ENCODE assay signal across 8 cellular contexts in the genomic region with DNA sequence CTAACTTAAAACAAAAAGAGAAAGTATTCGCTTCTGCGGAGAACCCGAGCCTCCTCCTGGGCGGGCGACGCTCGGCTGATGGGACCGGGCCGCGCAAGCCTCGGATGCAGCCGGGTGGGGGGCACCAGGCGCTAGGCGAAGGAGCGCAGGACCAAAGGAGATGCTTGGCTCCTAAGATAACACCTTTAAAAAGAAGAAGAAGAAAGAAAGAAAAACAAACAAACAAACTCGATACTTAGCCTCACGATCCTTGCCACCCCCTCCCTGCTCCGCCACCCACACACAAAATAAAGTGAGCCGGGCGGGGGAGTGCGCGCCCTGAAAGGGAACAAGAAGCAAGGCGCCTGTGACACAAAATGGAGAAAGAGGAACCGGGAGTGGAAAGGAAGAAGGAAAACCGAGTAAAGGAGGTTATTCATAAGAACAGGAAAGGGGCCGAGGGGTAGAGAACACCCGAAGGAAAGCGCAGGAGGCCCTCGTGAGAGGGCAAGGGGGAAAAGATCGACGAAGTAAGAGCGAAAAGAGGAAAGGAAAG. TPM values are rescaled to one million over a fixed set of nuclear protein-coding genes. Genes with fewer than 3 reads are reported as not detected.
DNase-seq lines count a peak whose midpoint lies in the region; ATAC-seq and TF ChIP-seq lines count a peak whose summit lies in the region.

No MANE protein-coding gene starts in this region.

- ATAC-seq in GM19023 (IDR thresholded peaks at IDR 0.05; ENCODE audit: unreplicated experiment) (peak; percentile 53), HG03280 (IDR thresholded peaks at IDR 0.05; ENCODE audit: unreplicated experiment) (peak; percentile 51), Right ventricle myocardium superior (ENCODE audit: poor library complexity) (peak; percentile 67)

- peaks cover 18% of the 10 kb centered on the region for H3K4me1 Mint-ChIP-seq in osteocyte (ENCODE audit: unreplicated experiment)

- H3K27ac Mint-ChIP-seq in osteocyte (ENCODE audit: unreplicated experiment), result peak overlapping the region; percentile 100

- H3K4me1 ChIP-seq in tibial artery, result no peaks in the 10 kb centered on the region

- H3K27me3 ChIP-seq in tibial artery, result no peaks in the 10 kb centered on the region

- H3K4me3 ChIP-seq in AG09309 (ENCODE audit: control insufficient read depth, low read depth, low read length), result peak overlapping the region; percentile 62
- peak overlapping the region; percentile 66 to 89 for H3K4me3 ChIP-seq in tibial artery

- TF ChIP-seq CTCF in AG09309 (IDR thresholded peaks at IDR 0.05; ENCODE audit: control insufficient read depth, insufficient read depth, low read depth, low read length, missing control alignments), result no peak
- no peak for TF ChIP-seq CTCF in osteocyte (IDR thresholded peaks at IDR 0.05)
- no peak for TF ChIP-seq CTCF in tibial artery (IDR thresholded peaks at IDR 0.05)

- peaks cover 14% of the 10 kb centered on the region for H3K27me3 Mint-ChIP-seq in osteocyte (ENCODE audit: unreplicated experiment)

- no peak for DNase-seq in AG09309 (ENCODE audit: low read depth)
- DNase-seq in RPMI7951 (ENCODE audit: low read depth), result peak; percentile 60
- DNase-seq in activated naive CD4-positive, alpha-beta T cell treated with anti-CD3 and anti-CD28 coated beads, Interleukin-2, amount 50 U/mL, for 16 hours, result peak; percentile 75
- DNase-seq in Right ventricle myocardium superior, result peak; percentile 82
- no peak for DNase-seq in osteocyte (ENCODE audit: extremely low spot score, unreplicated experiment)
- peak; percentile 67 to 81 for DNase-seq in tibial artery

- H3K36me3 Mint-ChIP-seq in osteocyte (ENCODE audit: unreplicated experiment), result no peaks in the 10 kb centered on the region

- no peaks in the 10 kb centered on the region for H3K36me3 ChIP-seq in tibial artery

- intact Hi-C loops in Right ventricle myocardium superior (cut with DNase I), result loop anchor here (5.0 kb wide), 1 partner anchor 65 kb away; a partner anchor contains a TSS
- intact Hi-C loops in tibial artery (cut with DNase I; ENCODE audit: low total_unique reads), result loop anchor here (2.0 to 10.0 kb wide), 3 partner anchors 21 to 183 kb away; a partner anchor contains a TSS

- H3K4me3 Mint-ChIP-seq in osteocyte (ENCODE audit: unreplicated experiment), result peak overlapping the region; percentile 95

- H3K9me3 Mint-ChIP-seq in osteocyte (ENCODE audit: unreplicated experiment), result no peaks in the 10 kb centered on the region

- peak overlapping the region; percentile 97 to 99 for H3K27ac ChIP-seq in tibial artery

- H3K9me3 ChIP-seq in tibial artery, result no peaks in the 10 kb centered on the region

RNA-seq across cellular contexts. Expression of a gene that starts 34.0 kb away (rescaled TPM):
- not detected in 2 replicates for total RNA-seq in RPMI7951 (2014; rRNA removed; shearing (Covaris generic))
- total RNA-seq in Right ventricle myocardium superior (not detected), osteocyte (not detected in 2 replicates)

Comparison
In these comparisons a context has a peak if more than half of its experiments do, and no peak if none do; other contexts are left out.
1. DNase-seq: peak in RPMI7951 (single experiment), activated naive CD4-positive, alpha-beta T cell treated with anti-CD3 and anti-CD28 coated beads, Interleukin-2, amount 50 U/mL, for 16 hours (single experiment), Right ventricle myocardium superior (single experiment) and tibial artery (2 of 2); none in AG09309 (single experiment) and osteocyte (single experiment).
2. Peak in every context shown above with its lines, with median percentiles within 50 percentile points of each other: ATAC-seq.